In genomic region chr2:164606557-164606956, GRCh38 we compare ENCODE assay signal across 11 cellular contexts. TPM values are rescaled to one million over a fixed set of nuclear protein-coding genes. Genes with fewer than 3 reads are reported as not detected.
A peak's percentile ranks its signal among the peaks of the same experiment; 100 is the strongest.
DNase-seq lines count a peak whose midpoint lies in the region; ATAC-seq and TF ChIP-seq lines count a peak whose summit lies in the region.
"Had no signal": no experiment of that assay in that cellular context is flagged by ENCODE, and none has a peak within 500 bp of the region (broad histone marks: within the 10 kb centered on the region; RNA-seq: fewer than 3 reads in every experiment).

No MANE protein-coding gene starts in this region.

- H3K27ac Mint-ChIP-seq in endothelial cell (ENCODE audit: unreplicated experiment), result no peak overlapping the region

- no peaks in the 10 kb centered on the region for H3K9me3 ChIP-seq in HUES48 (ENCODE audit: control insufficient read depth, insufficient read depth, low read length)

- DNase-seq in brain microvascular endothelial cell, result peak; percentile 43
- peak; percentile 39 for DNase-seq in kidney tubule cell (ENCODE audit: low spot score)
- DNase-seq in stromal cell of bone marrow (ENCODE audit: low read depth), result peak; percentile 69
- DNase-seq in NCI-H1417 (lab: John Stamatoyannopoulos, UW), result no peak
- no peak for DNase-seq in endothelial cell (ENCODE audit: low spot score)
- DNase-seq: cerebellar nuclear complex, KBM-7, NCI-H1436 treated with DMSO at 0.1 percent for 48 hours, NCI-H524 treated with DMSO at 0.1 percent for 48 hours had no signal

- H3K4me1 Mint-ChIP-seq in endothelial cell (ENCODE audit: unreplicated experiment), result no peaks in the 10 kb centered on the region

- no peak overlapping the region for H3K4me3 Mint-ChIP-seq in endothelial cell (ENCODE audit: unreplicated experiment)

- H3K27me3 ChIP-seq in HUES48 (ENCODE audit: control insufficient read depth, insufficient read depth, low read length) (no peaks in the 10 kb centered on the region), brain microvascular endothelial cell (replicated peaks) (no peaks in the 10 kb centered on the region)

- H3K9ac ChIP-seq in HUES48 (ENCODE audit: low read depth, low read length), result no peak overlapping the region

- no peaks in the 10 kb centered on the region for H3K36me3 Mint-ChIP-seq in endothelial cell (ENCODE audit: low read depth, unreplicated experiment)

- peak overlapping the region; percentile 46 for H3K27ac ChIP-seq in HUES48 (ENCODE audit: low read depth, low read length)
- H3K27ac ChIP-seq in brain microvascular endothelial cell, result no peak overlapping the region

- H3K27me3 Mint-ChIP-seq in endothelial cell (ENCODE audit: unreplicated experiment), result no peaks in the 10 kb centered on the region

- H3K9me3 Mint-ChIP-seq in endothelial cell (ENCODE audit: unreplicated experiment), result no peaks in the 10 kb centered on the region

- in situ Hi-C loops in brain microvascular endothelial cell (cut with HindIII; ENCODE audit: low pct_ligation_motif_present, low sequenced_read_pairs), result no loop called here

- ATAC-seq in HG03175 (IDR thresholded peaks at IDR 0.05; ENCODE audit: unreplicated experiment), result no peak

- TF ChIP-seq CTCF in brain microvascular endothelial cell (IDR thresholded peaks at IDR 0.05; ENCODE audit: low read depth, low read length, missing control alignments) (no peak), endothelial cell (IDR thresholded peaks at IDR 0.05; ENCODE audit: unreplicated experiment) (no peak)

- no peak overlapping the region for H3K4me3 ChIP-seq in HUES48 (ENCODE audit: low read depth, low read length)
- no peak overlapping the region for H3K4me3 ChIP-seq in brain microvascular endothelial cell (ENCODE audit: low read depth, low read length)

- peaks cover 7% of the 10 kb centered on the region for H3K4me1 ChIP-seq in HUES48 (ENCODE audit: control insufficient read depth, insufficient read depth, low read length)

- H3K36me3 ChIP-seq in HUES48 (ENCODE audit: control insufficient read depth, insufficient read depth, low read length), result no peaks in the 10 kb centered on the region
- no peaks in the 10 kb centered on the region for H3K36me3 ChIP-seq in brain microvascular endothelial cell (replicated peaks)

RNA-seq across cellular contexts. Expression of gene GRB14, which starts 14.7 kb away (rescaled TPM):
- 5.8 TPM for total RNA-seq in endothelial cell (ENCODE audit: unreplicated experiment)

Comparison
In these comparisons a context has a peak if more than half of its experiments do, and no peak if none do; other contexts are left out.
1. DNase-seq: peak in brain microvascular endothelial cell (single experiment), kidney tubule cell (single experiment) and stromal cell of bone marrow (single experiment); none in NCI-H1417 (0 of 3) and endothelial cell (single experiment).